In genomic region chr3:183592820-183593219, GRCh38 we compare ENCODE assay signal across 26 cellular contexts. TPM values are rescaled to one million over a fixed set of nuclear protein-coding genes. Genes with fewer than 3 reads are reported as not detected.
"Had no signal": no experiment of that assay in that cellular context is flagged by ENCODE, and none has a peak within 500 bp of the region (broad histone marks: within the 10 kb centered on the region; RNA-seq: fewer than 3 reads in every experiment).

No MANE protein-coding gene starts in this region.

- H3K4me1 ChIP-seq: adrenal gland, body of pancreas, esophagus squamous epithelium, left ventricle myocardium inferior, testis had no signal

- H3K4me1 Mint-ChIP-seq: nephron progenitor cell had no signal

- H3K9me3 ChIP-seq: body of pancreas, neutrophil, right lobe of liver, testis had no signal

- H3K4me3 Mint-ChIP-seq: nephron progenitor cell had no signal

- H3K4me3 ChIP-seq: adrenal gland, body of pancreas, esophagus squamous epithelium, left ventricle myocardium inferior, right lobe of liver, testis, transverse colon had no signal

- H3K36me3 ChIP-seq: adrenal gland, esophagus squamous epithelium, left ventricle myocardium inferior, neutrophil, right lobe of liver, transverse colon had no signal

- ATAC-seq: activated T-helper 17 cell treated with anti-CD3 and anti-CD28 coated beads, Interleukin-2, amount 50 U/mL, for 72 hours; body of pancreas had no signal

- H3K27ac ChIP-seq: adrenal gland, body of pancreas, epithelial cell of prostate, esophagus squamous epithelium, left ventricle myocardium inferior, neutrophil, right lobe of liver, testis, transverse colon had no signal

- H3K27me3 Mint-ChIP-seq: activated naive CD8-positive, alpha-beta T cell treated with anti-CD3 and anti-CD28 coated beads for 36 hours; activated T-helper 17 cell treated with anti-CD3 and anti-CD28 coated beads, Interleukin-2, amount 50 U/mL, for 72 hours had no signal

- H3K27me3 ChIP-seq: adrenal gland, body of pancreas, esophagus squamous epithelium, neutrophil, right lobe of liver, testis, transverse colon had no signal

- H3K36me3 Mint-ChIP-seq: activated naive CD8-positive, alpha-beta T cell treated with anti-CD3 and anti-CD28 coated beads for 36 hours had no signal

- DNase-seq: activated CD4-positive, alpha-beta T cell treated with anti-CD3 and anti-CD28 coated beads, Interleukin-2, amount 50 U/mL, for 4 hours; activated CD4-positive, CD25-positive, alpha-beta regulatory T cell treated with anti-CD3 and anti-CD28 coated beads, Interleukin-2, amount 50 U/mL, for 72 hours; activated gamma-delta T cell treated with Interleukin-2 at 50 U/mL for 16 hours; activated naive CD8-positive, alpha-beta T cell treated with anti-CD3 and anti-CD28 coated beads for 36 hours; activated T-cell treated with anti-CD3 and anti-CD28 coated beads, Interleukin-2, amount 50 U/mL, for 4 hours; adrenal gland; aorta; body of pancreas; effector CD8-positive, alpha-beta T cell; esophagus squamous epithelium; foreskin melanocyte; islet precursor cell; left ventricle myocardium inferior; nephron progenitor cell; right lobe of liver; stimulated activated CD4-positive, alpha-beta T cell treated with anti-CD3 and anti-CD28 coated beads, Interleukin-2, amount 100 ng/mL, for 48 hours; stimulated activated naive CD8-positive, alpha-beta T cell treated with anti-CD3 and anti-CD28 coated beads, Interleukin-15, Interleukin-2, amounts not matched to agents 100 U/mL and 50 U/mL, for 24 hours; testis; transverse colon had no signal

- H3K27ac Mint-ChIP-seq: nephron progenitor cell, progenitor cell of endocrine pancreas had no signal

- FAIRE-seq: colon, endometrium had no signal

RNA-seq across cellular contexts. Expression of gene KLHL6, which starts 37.3 kb away (rescaled TPM):
- total RNA-seq: osteocyte had no signal
